Comparison of ENCODE assay signal across 13 cellular contexts in the genomic region with DNA sequence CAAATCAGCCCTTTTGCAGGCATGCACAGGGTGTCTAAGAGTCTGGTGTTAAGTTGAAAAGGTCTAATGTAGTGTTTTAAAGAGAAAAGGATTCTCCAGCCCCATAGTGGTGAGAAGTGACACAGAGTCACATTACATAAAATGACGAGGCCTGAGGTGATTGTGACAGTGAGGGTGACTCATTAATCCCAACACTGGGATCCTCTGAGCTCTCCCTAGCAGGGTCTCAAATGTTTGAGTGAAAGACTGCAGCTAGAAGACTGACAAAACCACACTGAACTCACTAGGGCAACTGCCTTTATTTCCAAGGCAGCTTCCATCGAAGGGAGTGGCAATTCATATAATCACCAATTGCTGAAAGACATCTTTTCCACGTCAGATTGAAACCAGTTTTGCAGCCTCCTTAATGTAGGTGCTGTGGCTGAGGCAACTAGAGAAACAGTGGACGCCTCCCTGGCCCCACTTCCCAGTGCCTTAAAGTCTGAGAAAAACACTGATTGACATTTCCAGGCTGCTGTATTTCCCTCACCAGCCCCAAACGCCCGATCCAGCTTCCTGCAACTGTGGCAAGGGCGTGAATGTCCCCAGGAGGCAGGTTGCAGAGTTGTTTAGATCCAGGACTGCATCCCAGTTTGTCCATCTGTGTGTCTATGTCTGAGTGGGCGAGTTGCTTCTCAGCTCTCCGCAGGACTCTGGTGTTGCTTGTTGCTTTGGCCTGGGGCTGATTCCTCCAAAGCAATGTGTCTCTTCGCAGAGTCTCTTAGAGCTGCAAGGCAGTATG.
DNase-seq lines count a peak whose midpoint lies in the region; ATAC-seq and TF ChIP-seq lines count a peak whose summit lies in the region.
"Had no signal": no experiment of that assay in that cellular context is flagged by ENCODE, and none has a peak within 500 bp of the region (broad histone marks: within the 10 kb centered on the region; RNA-seq: fewer than 3 reads in every experiment).

No MANE protein-coding gene starts in this region.

- intact Hi-C loops in ascending aorta (cut with DNase I) = no loop called here
- intact Hi-C loops in prostate gland (cut with DNase I) = no loop called here

- 83% methylated on average over 10 of the region's 10 CpGs for WGBS in prostate gland

- peaks cover 2% of the 10 kb centered on the region in 2 donors for H3K36me3 Mint-ChIP-seq in activated T-cell treated with anti-CD3 and anti-CD28 coated beads, Interleukin-2, amount 50 U/mL, for 72 hours (ENCODE audit: insufficient read depth in 2 of 2)

- peaks cover 96% of the 10 kb centered on the region for H3K4me1 Mint-ChIP-seq in activated T-cell treated with anti-CD3 and anti-CD28 coated beads, Interleukin-2, amount 50 U/mL, for 72 hours (ENCODE audit: low read depth)

- no peak for TF ChIP-seq POLR2A in prostate gland (IDR thresholded peaks at IDR 0.05)

- H3K4me1 ChIP-seq in ascending aorta (no peaks in the 10 kb centered on the region), prostate gland (replicated peaks) (no peaks in the 10 kb centered on the region)

- H3K27me3 ChIP-seq in ascending aorta (no peaks in the 10 kb centered on the region), prostate gland (replicated peaks; ENCODE audit: insufficient read depth) (no peaks in the 10 kb centered on the region)
- H3K27me3 ChIP-seq: suprapubic skin had no signal

- in situ Hi-C loops in Caki2 (cut with HindIII; ENCODE audit: low pct_unique_long_range_greater_than_20kb, low sequenced_read_pairs) = no loop called here

- H3K27ac ChIP-seq in ascending aorta (no peak overlapping the region), prostate gland (no peak overlapping the region)
- H3K27ac ChIP-seq: suprapubic skin had no signal

- DNase-seq in Caki2 (ENCODE audit: low read depth) = peak; percentile 56
- DNase-seq in HT1080 (ENCODE audit: low read depth) = peak; percentile 72
- DNase-seq in activated T-cell treated with anti-CD3 and anti-CD28 coated beads, Interleukin-2, amount 50 U/mL, for 72 hours = peak; percentile 60 to 65
- peak; percentile 37 for DNase-seq in myocyte (ENCODE audit: low read depth)
- DNase-seq in ascending aorta (ENCODE audit: low spot score in 2 of 2) = no peak
- DNase-seq in prostate gland (ENCODE audit: low spot score) = no peak
- no peak for DNase-seq in globus pallidus (ENCODE audit: low spot score)
- DNase-seq: activated B cell treated with CpG ODN at 0.5 μM for 24 hours, cortex of kidney, kidney, NCI-H226 had no signal

- H3K9me3 ChIP-seq in ascending aorta (no peaks in the 10 kb centered on the region), prostate gland (no peaks in the 10 kb centered on the region)
- H3K9me3 ChIP-seq: suprapubic skin had no signal

- H3K4me3 Mint-ChIP-seq in activated T-cell treated with anti-CD3 and anti-CD28 coated beads, Interleukin-2, amount 50 U/mL, for 72 hours = peak overlapping the region; percentile 88 to 89
- H3K4me3 Mint-ChIP-seq: activated B cell treated with CpG ODN at 0.5 μM for 24 hours had no signal

- peaks cover 3% of the 10 kb centered on the region for H3K27me3 Mint-ChIP-seq in activated T-cell treated with anti-CD3 and anti-CD28 coated beads, Interleukin-2, amount 50 U/mL, for 72 hours (ENCODE audit: low read depth)
- H3K27me3 Mint-ChIP-seq: activated B cell treated with CpG ODN at 0.5 μM for 24 hours had no signal

- no peak overlapping the region for H3K4me3 ChIP-seq in ascending aorta
- H3K4me3 ChIP-seq in prostate gland = no peak overlapping the region
- H3K4me3 ChIP-seq: suprapubic skin had no signal

- H3K9me3 Mint-ChIP-seq in activated T-cell treated with anti-CD3 and anti-CD28 coated beads, Interleukin-2, amount 50 U/mL, for 72 hours = no peaks in the 10 kb centered on the region
- H3K9me3 Mint-ChIP-seq: activated B cell treated with CpG ODN at 0.5 μM for 24 hours had no signal

- no peaks in the 10 kb centered on the region for H3K36me3 ChIP-seq in ascending aorta
- no peaks in the 10 kb centered on the region for H3K36me3 ChIP-seq in prostate gland
- H3K36me3 ChIP-seq: suprapubic skin had no signal

- TF ChIP-seq CTCF in ascending aorta (IDR thresholded peaks at IDR 0.05) (no peak), prostate gland (IDR thresholded peaks at IDR 0.05) (no peak)

- peak overlapping the region; percentile 96 for H3K27ac Mint-ChIP-seq in activated T-cell treated with anti-CD3 and anti-CD28 coated beads, Interleukin-2, amount 50 U/mL, for 72 hours
- H3K27ac Mint-ChIP-seq: activated B cell treated with CpG ODN at 0.5 μM for 24 hours had no signal

- ATAC-seq in activated T-cell treated with anti-CD3 and anti-CD28 coated beads, Interleukin-2, amount 50 U/mL, for 72 hours (replicated peaks in 1 of 2) = peak; percentile 70 to 76
- no peak for ATAC-seq in GM21786 (IDR thresholded peaks at IDR 0.05; ENCODE audit: unreplicated experiment)

Comparison
In these comparisons a context has a peak if more than half of its experiments do, and no peak if none do; other contexts are left out.
1. DNase-seq: peak in Caki2 (single experiment), HT1080 (single experiment), activated T-cell treated with anti-CD3 and anti-CD28 coated beads, Interleukin-2, amount 50 U/mL, for 72 hours (2 of 2) and myocyte (single experiment); none in ascending aorta (0 of 2), prostate gland (single experiment) and globus pallidus (single experiment).